Comparison of ENCODE assay signal across 18 cellular contexts in the genomic region with DNA sequence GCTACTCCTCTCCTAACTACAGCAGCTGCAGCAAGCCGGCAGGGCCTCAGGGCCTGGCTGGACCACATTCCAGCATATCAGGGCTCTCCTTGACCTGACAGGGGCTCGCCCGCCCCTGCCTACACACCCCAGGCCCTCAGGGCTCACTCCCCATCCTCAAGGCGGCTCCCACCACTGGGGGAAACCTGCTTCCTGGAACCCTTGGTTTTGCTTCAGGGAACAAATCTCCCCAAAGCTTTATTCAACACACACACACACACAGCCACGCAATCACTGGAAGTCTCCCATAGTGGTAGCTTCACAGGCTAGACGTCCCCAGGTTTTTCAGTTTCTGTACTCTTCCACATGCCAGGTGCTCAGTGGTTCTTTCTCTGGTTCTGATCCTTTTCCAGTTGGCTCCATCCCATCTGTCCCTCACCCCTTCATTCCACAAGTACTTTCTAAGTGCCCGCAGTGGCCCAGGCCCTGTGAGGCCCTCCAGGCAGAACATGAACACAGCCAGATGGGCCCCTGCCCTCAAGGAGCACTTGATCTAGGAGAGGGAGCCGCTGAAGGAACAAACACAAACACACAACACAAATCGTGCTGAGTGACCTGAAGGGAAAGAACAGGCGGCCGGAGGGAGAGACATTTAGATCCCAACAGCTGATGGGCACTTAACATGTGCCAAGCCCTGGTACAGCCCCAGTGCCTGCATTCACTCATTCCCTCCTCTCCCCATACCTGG. TPM values are rescaled to one million over a fixed set of nuclear protein-coding genes. Genes with fewer than 3 reads are reported as not detected.
A peak's percentile ranks its signal among the peaks of the same experiment; 100 is the strongest.
DNase-seq lines count a peak whose midpoint lies in the region; TF ChIP-seq lines count a peak whose summit lies in the region.
"Had no signal": no experiment of that assay in that cellular context is flagged by ENCODE, and none has a peak within 500 bp of the region (broad histone marks: within the 10 kb centered on the region; RNA-seq: fewer than 3 reads in every experiment).

No MANE protein-coding gene starts in this region.

- H3K36me3 ChIP-seq in esophagus (ENCODE audit: control insufficient read depth in 2 of 2, insufficient read depth in 2 of 2, low read length in 1 of 2), result no peaks in the 10 kb centered on the region
- H3K36me3 ChIP-seq in mesendoderm (ENCODE audit: control insufficient read depth, insufficient read depth, low read length), result no peaks in the 10 kb centered on the region
- no peaks in the 10 kb centered on the region for H3K36me3 ChIP-seq in stomach smooth muscle (ENCODE audit: control insufficient read depth in 2 of 2, insufficient read depth in 2 of 2, low read length in 2 of 2)

- H3K4me1 Mint-ChIP-seq in HFFc6 (ENCODE audit: low read depth), result peaks cover 44% of the 10 kb centered on the region
- H3K4me1 Mint-ChIP-seq: B cell; central memory CD8-positive, alpha-beta T cell; naive B cell had no signal

- peak overlapping the region; percentile 68 for H3K23ac ChIP-seq in mesendoderm (ENCODE audit: low read length)

- no peaks in the 10 kb centered on the region for H3K9me3 Mint-ChIP-seq in HFFc6
- H3K9me3 Mint-ChIP-seq: central memory CD8-positive, alpha-beta T cell; naive B cell; T-helper 1 cell treated with Interleukin-12 subunit alpha and Interleukin-12 subunit beta and Interleukin-4 antibody, amounts not matched to agents 30 μg/mL and 1 μg/mL, for 36 hours had no signal

- H3K79me2 ChIP-seq in mesendoderm (ENCODE audit: control insufficient read depth, insufficient read depth, low read length), result no peaks in the 10 kb centered on the region

- H3K4me2 ChIP-seq in mesendoderm (ENCODE audit: low read length), result no peak overlapping the region

- no peak overlapping the region for H3K9ac ChIP-seq in mesendoderm (ENCODE audit: low read length)
- H3K9ac ChIP-seq in stomach smooth muscle (ENCODE audit: low read length in 2 of 2), result peak overlapping the region in 1 of 2 donors; percentile 74

- no peaks in the 10 kb centered on the region for H3K9me3 ChIP-seq in esophagus (ENCODE audit: control insufficient read depth in 2 of 2, insufficient read depth in 1 of 2, low read depth in 1 of 2, low read length in 1 of 2)
- H3K9me3 ChIP-seq in stomach smooth muscle (ENCODE audit: control insufficient read depth in 2 of 2, low read length in 2 of 2), result no peaks in the 10 kb centered on the region

- no peak overlapping the region for H4K8ac ChIP-seq in mesendoderm (ENCODE audit: low read depth, low read length)

- CTCF ChIA-PET in GM10248 (lab: Yijun Ruan, JAX), result interaction anchor here (1.0 to 1.7 kb wide), 5 partner anchors 12 to 166 kb away, joined by 3 to 5 read pairs (median 3); no protein-coding TSS in a partner anchor

- H2BK15ac ChIP-seq in mesendoderm (replicated peaks; ENCODE audit: low read depth), result no peak overlapping the region

- no peak overlapping the region for H2AK5ac ChIP-seq in mesendoderm (ENCODE audit: low read length)

- H3K27ac Mint-ChIP-seq in HFFc6, result peak overlapping the region; percentile 3
- H3K27ac Mint-ChIP-seq: activated naive CD8-positive, alpha-beta T cell; B cell; naive B cell; T-helper 1 cell treated with Interleukin-12 subunit alpha and Interleukin-12 subunit beta and Interleukin-4 antibody, amounts not matched to agents 30 μg/mL and 1 μg/mL, for 36 hours had no signal

- POLR2A ChIA-PET in GM10248 (lab: Yijun Ruan, JAX), result no interaction called here

- WGBS in esophagus, 2 donors, result 53 to 66% methylated on average over 11 of the region's 11 CpGs
- no CpG with 5 or more reads among the region's 11 CpGs for WGBS in mesendoderm (ENCODE audit: extremely low coverage, insufficient coverage, low lambda C conversion rate)

- H3K27me3 ChIP-seq in esophagus (ENCODE audit: control insufficient read depth in 1 of 2, insufficient read depth in 2 of 2, low read length in 2 of 2) (no peaks in the 10 kb centered on the region), mesendoderm (ENCODE audit: insufficient read depth, low read length, poor library complexity) (no peaks in the 10 kb centered on the region), stomach smooth muscle (ENCODE audit: control insufficient read depth in 1 of 2, insufficient read depth in 2 of 2, low read length in 2 of 2) (no peaks in the 10 kb centered on the region)

- H3K4me3 Mint-ChIP-seq in HFFc6, result no peak overlapping the region
- H3K4me3 Mint-ChIP-seq: activated naive CD8-positive, alpha-beta T cell; B cell; central memory CD8-positive, alpha-beta T cell; naive B cell; T-helper 1 cell treated with Interleukin-12 subunit alpha and Interleukin-12 subunit beta and Interleukin-4 antibody, amounts not matched to agents 30 μg/mL and 1 μg/mL, for 36 hours had no signal

- H3K79me1 ChIP-seq in mesendoderm (ENCODE audit: low read length), result no peaks in the 10 kb centered on the region

- H3K56ac ChIP-seq in mesendoderm (ENCODE audit: low read length), result no peak overlapping the region

- TF ChIP-seq CTCF in HFFc6 (IDR thresholded peaks at IDR 0.05) (no peak), GM10248 (IDR thresholded peaks at IDR 0.05; ENCODE audit: control extremely low read depth, extremely low read depth, low read depth, missing control alignments) (no peak)

- H2BK120ac ChIP-seq in mesendoderm (ENCODE audit: low read depth, low read length), result no peak overlapping the region

- H3K4me3 ChIP-seq in esophagus (ENCODE audit: low read depth in 1 of 2, low read length in 2 of 2) (no peak overlapping the region), mesendoderm (ENCODE audit: low read length) (no peak overlapping the region), stomach smooth muscle (ENCODE audit: low read length in 2 of 2) (no peak overlapping the region)

- no peak overlapping the region for H4K5ac ChIP-seq in mesendoderm (ENCODE audit: low read length)

- no peak overlapping the region for H3K18ac ChIP-seq in mesendoderm (ENCODE audit: low read length)

- no peak overlapping the region for H2BK5ac ChIP-seq in mesendoderm (ENCODE audit: low read length)

- H3K4ac ChIP-seq in mesendoderm (ENCODE audit: low read depth, low read length), result no peak overlapping the region

- peaks cover under 1% of the 10 kb centered on the region for H3K27me3 Mint-ChIP-seq in HFFc6 (ENCODE audit: insufficient read depth)
- H3K27me3 Mint-ChIP-seq: activated naive CD8-positive, alpha-beta T cell had no signal

- H3K36me3 Mint-ChIP-seq in HFFc6 (ENCODE audit: low read depth), result 0 out of 2 replicates have a peak, but pooled peaks cover 7% of the 10 kb centered on the region
- H3K36me3 Mint-ChIP-seq: activated naive CD8-positive, alpha-beta T cell; naive B cell had no signal

- H3K27ac ChIP-seq in esophagus (ENCODE audit: low read depth in 2 of 2, low read length in 1 of 2) (peak overlapping the region; percentile 66 to 83), mesendoderm (ENCODE audit: low read depth, low read length) (no peak overlapping the region), stomach smooth muscle (ENCODE audit: low read length) (peak overlapping the region; percentile 88)

- DNase-seq in HFFc6, result no peak
- no peak for DNase-seq in mesendoderm
- no peak for DNase-seq in NCI-H345 treated with DMSO at 0.1 percent for 48 hours (lab: John Stamatoyannopoulos, UW; ENCODE audit: unreplicated experiment)
- DNase-seq in GM10248 (ENCODE audit: extremely low spot score), result no peak
- DNase-seq in NK-92 treated with Interleukin-12 subunit alpha and Interleukin-12 subunit beta, amount 100 ng/mL, for 24 hours (lab: John Stamatoyannopoulos, UW), result no peak
- DNase-seq in kidney glomerular epithelial cell (lab: John Stamatoyannopoulos, UW), result no peak
- DNase-seq: DMS53; Karpas-422; naive B cell; NCI-H1694 treated with DMSO at 0.1 percent for 48 hours; NCI-H82; stimulated activated naive CD4-positive, alpha-beta T cell had no signal

- peaks cover 16 to 29% of the 10 kb centered on the region in 2 donors for H3K4me1 ChIP-seq in esophagus (ENCODE audit: control insufficient read depth in 2 of 2, insufficient read depth in 2 of 2, low read length in 1 of 2)
- peaks cover 6% of the 10 kb centered on the region for H3K4me1 ChIP-seq in mesendoderm (ENCODE audit: control insufficient read depth, low read depth, low read length)
- peaks cover 89% of the 10 kb centered on the region for H3K4me1 ChIP-seq in stomach smooth muscle (ENCODE audit: control insufficient read depth, insufficient read depth, low read length)

RNA-seq across cellular contexts. Expression of gene TNS1, which starts 51.1 kb away (rescaled TPM):
- total RNA-seq in HFFc6 (2021; fragmentation: NEBNext Ultra II Directional; extraction: Animal tissue kit (Norgen Biotek cat#: 25700)), result 100 to 1,000 TPM; 113 to 139 (median 126) TPM
- 10 to 100 TPM; 28.3 to 39.0 TPM for polyA plus RNA-seq in esophagus
- polyA plus RNA-seq in mesendoderm (2013, experiment 1 of 2), result 1.7 TPM
- 2.4 TPM for polyA plus RNA-seq in mesendoderm (2013, experiment 2 of 2)
